ENCODE assay signal across 15 cellular contexts in the genomic region with DNA sequence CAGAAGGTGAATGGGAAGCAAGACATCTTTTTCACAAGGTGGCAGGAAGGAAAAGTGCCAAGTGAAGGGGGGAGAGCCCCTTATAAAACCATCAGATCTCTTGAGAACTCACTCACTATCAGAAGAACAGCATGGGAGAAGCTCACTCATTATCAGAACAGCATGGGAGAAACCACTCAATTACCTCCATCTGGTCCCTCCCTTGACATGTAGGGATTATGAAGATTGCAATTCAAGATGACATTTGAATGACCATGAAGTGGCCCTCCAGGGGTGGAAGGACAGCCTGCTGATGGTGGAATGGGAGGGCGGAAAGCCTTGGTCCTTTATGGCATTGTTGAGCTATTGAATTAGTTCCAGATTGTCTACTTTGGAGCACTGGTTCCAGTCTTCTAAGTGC.
A peak's percentile ranks its signal among the peaks of the same experiment; 100 is the strongest.
DNase-seq lines count a peak whose midpoint lies in the region; ATAC-seq and TF ChIP-seq lines count a peak whose summit lies in the region.
"Had no signal": no experiment of that assay in that cellular context is flagged by ENCODE, and none has a peak within 500 bp of the region (broad histone marks: within the 10 kb centered on the region; RNA-seq: fewer than 3 reads in every experiment).

No MANE protein-coding gene starts in this region.

- H3K9me3 Mint-ChIP-seq in neural crest cell, result peaks cover 6% of the 10 kb centered on the region
- H3K9me3 Mint-ChIP-seq in stimulated activated naive CD8-positive, alpha-beta T cell treated with anti-CD3 and anti-CD28 coated beads, Interleukin-15, amount 100 ng/mL, for 72 hours, result peaks cover 0 to 4% of the 10 kb centered on the region in 2 donors

- peak overlapping the region; percentile 52 for H3K27ac Mint-ChIP-seq in neural crest cell (ENCODE audit: unreplicated experiment)
- no peak overlapping the region for H3K27ac Mint-ChIP-seq in stimulated activated naive CD8-positive, alpha-beta T cell treated with anti-CD3 and anti-CD28 coated beads, Interleukin-15, amount 100 ng/mL, for 72 hours
- H3K27ac Mint-ChIP-seq: CD14-positive monocyte; CD4-positive, alpha-beta memory T cell had no signal

- H3K4me3 Mint-ChIP-seq in neural crest cell, result no peak overlapping the region
- H3K4me3 Mint-ChIP-seq in stimulated activated naive CD8-positive, alpha-beta T cell treated with anti-CD3 and anti-CD28 coated beads, Interleukin-15, amount 100 ng/mL, for 72 hours, result no peak overlapping the region
- H3K4me3 Mint-ChIP-seq: CD14-positive monocyte; CD4-positive, alpha-beta memory T cell had no signal

- no peaks in the 10 kb centered on the region for H3K27me3 Mint-ChIP-seq in neural crest cell (ENCODE audit: low read depth)
- H3K27me3 Mint-ChIP-seq in stimulated activated naive CD8-positive, alpha-beta T cell treated with anti-CD3 and anti-CD28 coated beads, Interleukin-15, amount 100 ng/mL, for 72 hours, result peaks cover 12% of the 10 kb centered on the region

- no peaks in the 10 kb centered on the region for H3K4me1 Mint-ChIP-seq in neural crest cell
- H3K4me1 Mint-ChIP-seq in stimulated activated naive CD8-positive, alpha-beta T cell treated with anti-CD3 and anti-CD28 coated beads, Interleukin-15, amount 100 ng/mL, for 72 hours, result no peaks in the 10 kb centered on the region
- H3K4me1 Mint-ChIP-seq: CD14-positive monocyte; CD4-positive, alpha-beta memory T cell had no signal

- no peak for TF ChIP-seq CTCF in neural crest cell (conservative IDR thresholded peaks at IDR 0.05)

- DNase-seq in NCI-H510A treated with DMSO at 0.1 percent for 48 hours (lab: John Stamatoyannopoulos, UW) (peak; percentile 35), NCI-H510A (lab: John Stamatoyannopoulos, UW) (no peak), NCI-H2227 (lab: John Stamatoyannopoulos, UW; ENCODE audit: unreplicated experiment) (peak; percentile 21), NCI-H69 (lab: John Stamatoyannopoulos, UW) (peak; percentile 60), neural crest cell (ENCODE audit: low read depth, low spot score) (no peak), COLO829 (ENCODE audit: low spot score) (no peak)
- no peak for DNase-seq in stimulated activated naive CD8-positive, alpha-beta T cell treated with anti-CD3 and anti-CD28 coated beads, Interleukin-15, amount 100 ng/mL, for 72 hours
- DNase-seq: 8988T; Calu3; CD4-positive, alpha-beta memory T cell; DMS79 treated with DMSO at 0.1 percent for 48 hours; GF-D8; IMR-90 had no signal

- no peak for ATAC-seq in stimulated activated naive CD8-positive, alpha-beta T cell treated with anti-CD3 and anti-CD28 coated beads, Interleukin-15, amount 100 ng/mL, for 72 hours
- ATAC-seq in HG03025 (IDR thresholded peaks at IDR 0.05; ENCODE audit: low FRiP score, unreplicated experiment), result no peak

- no peaks in the 10 kb centered on the region for H3K36me3 Mint-ChIP-seq in neural crest cell (ENCODE audit: low read depth)
- H3K36me3 Mint-ChIP-seq: CD14-positive monocyte; CD4-positive, alpha-beta memory T cell had no signal

Comparison
In these comparisons a context has a peak if more than half of its experiments do, and no peak if none do; other contexts are left out.
1. DNase-seq: peak in NCI-H510A treated with DMSO at 0.1 percent for 48 hours (single experiment), NCI-H2227 (single experiment) and NCI-H69 (single experiment); none in NCI-H510A (single experiment), neural crest cell (single experiment), stimulated activated naive CD8-positive, alpha-beta T cell treated with anti-CD3 and anti-CD28 coated beads, Interleukin-15, amount 100 ng/mL, for 72 hours (0 of 2) and COLO829 (single experiment).